In the genomic region with DNA sequence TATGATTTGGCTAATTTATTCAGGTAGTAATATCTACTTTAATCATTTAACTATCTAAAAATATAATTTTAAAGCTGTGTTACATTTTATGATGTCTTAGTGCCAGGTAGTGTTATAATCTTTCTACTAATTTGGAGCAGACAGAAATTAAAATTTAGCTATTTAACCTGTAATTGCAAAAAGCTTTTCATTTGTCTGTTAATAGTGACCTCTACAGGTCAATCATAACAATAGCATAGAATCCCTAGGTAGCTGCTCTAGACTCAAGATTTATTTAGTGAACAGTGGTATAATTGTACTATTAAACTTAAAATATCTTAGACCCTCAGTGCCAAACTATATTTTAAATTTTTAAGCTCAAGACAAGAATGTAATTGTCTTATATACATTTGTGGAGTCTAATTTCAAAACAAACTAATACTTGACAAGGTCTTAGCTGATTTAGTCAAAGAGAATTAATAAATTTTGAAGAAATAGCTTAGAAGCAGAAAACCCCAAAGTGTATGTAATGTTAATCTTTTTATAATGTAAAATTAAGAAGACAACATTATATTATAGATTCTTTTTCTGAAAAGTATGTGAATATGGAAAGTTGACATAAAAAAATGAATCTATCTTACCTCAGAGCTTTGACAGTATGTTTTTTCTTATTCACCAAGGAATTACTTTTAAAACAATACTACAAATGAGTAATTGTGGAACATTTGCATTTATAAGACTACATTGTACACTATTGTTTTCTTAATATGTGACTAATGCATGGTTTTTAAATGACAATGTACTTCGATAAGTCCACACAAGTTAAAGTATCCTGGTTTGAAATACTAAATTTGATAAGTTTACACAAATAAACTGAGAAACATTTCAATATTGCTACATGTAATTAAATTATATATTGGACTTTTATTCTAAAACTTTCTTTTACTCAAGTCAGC, we compare ENCODE assay signal across 10 cellular contexts.
A peak's percentile ranks its signal among the peaks of the same experiment; 100 is the strongest.
DNase-seq lines count a peak whose midpoint lies in the region; ATAC-seq and TF ChIP-seq lines count a peak whose summit lies in the region.
"Had no signal": no experiment of that assay in that cellular context is flagged by ENCODE, and none has a peak within 500 bp of the region (broad histone marks: within the 10 kb centered on the region; RNA-seq: fewer than 3 reads in every experiment).

No MANE protein-coding gene starts in this region.

- no peaks in the 10 kb centered on the region for H3K9me3 ChIP-seq in Panc1 (ENCODE audit: control insufficient read depth, insufficient read depth, low read depth, low read length)
- H3K9me3 ChIP-seq: BLaER1 had no signal

- TF ChIP-seq CTCF in Panc1 (IDR thresholded peaks at IDR 0.05) (peak; percentile 47; the same call in 1 of the 2 replicates), fibroblast of villous mesenchyme (IDR thresholded peaks at IDR 0.05; ENCODE audit: insufficient read depth, low read depth, low read length) (peak; percentile 47), coronary artery (IDR thresholded peaks at IDR 0.05) (no peak)

- H3K27ac ChIP-seq in Panc1 (ENCODE audit: low read length) (peak overlapping the region; percentile 35; the same call in 1 of the 2 replicates), coronary artery (no peak overlapping the region)
- H3K27ac ChIP-seq: BLaER1, skin epidermis had no signal

- no peaks in the 10 kb centered on the region for H3K4me1 ChIP-seq in Panc1 (ENCODE audit: control insufficient read depth, insufficient read depth, low read length)
- H3K4me1 ChIP-seq: BLaER1 had no signal

- no peaks in the 10 kb centered on the region for H3K27me3 ChIP-seq in Panc1 (ENCODE audit: control insufficient read depth, insufficient read depth, low read length)
- H3K27me3 ChIP-seq: BLaER1 had no signal

- H3K4me1 Mint-ChIP-seq in activated naive CD8-positive, alpha-beta T cell treated with anti-CD3 and anti-CD28 coated beads for 36 hours, result no peaks in the 10 kb centered on the region

- no TSS peak for BruUV-seq in Panc1 (replicated peaks; lab: Mats Ljungman, UMichigan)

- ATAC-seq in HG02884 (IDR thresholded peaks at IDR 0.05; ENCODE audit: unreplicated experiment), result peak; percentile 65
- no peak for ATAC-seq in Panc1
- ATAC-seq in HG02970 (IDR thresholded peaks at IDR 0.05; ENCODE audit: low FRiP score, unreplicated experiment), result no peak

- POLR2A ChIA-PET in Panc1 (lab: Charles Lee), result no interaction called here

- H3K27me3 Mint-ChIP-seq in activated naive CD8-positive, alpha-beta T cell treated with anti-CD3 and anti-CD28 coated beads for 36 hours, result no peaks in the 10 kb centered on the region

- H3K27ac Mint-ChIP-seq in activated naive CD8-positive, alpha-beta T cell treated with anti-CD3 and anti-CD28 coated beads for 36 hours, result no peak overlapping the region

- in situ Hi-C loops in Panc1 (cut with HindIII; ENCODE audit: low pct_unique_long_range_greater_than_20kb, low sequenced_read_pairs), result no loop called here

- H3K4me3 ChIP-seq in Panc1 (ENCODE audit: low read depth in 2 of 2, low read length in 2 of 2), result no peak overlapping the region
- no peak overlapping the region for H3K4me3 ChIP-seq in fibroblast of villous mesenchyme (ENCODE audit: low read depth, low read length)
- H3K4me3 ChIP-seq in coronary artery, result no peak overlapping the region
- H3K4me3 ChIP-seq: BLaER1, skin epidermis had no signal

- no peaks in the 10 kb centered on the region for H3K36me3 ChIP-seq in Panc1 (ENCODE audit: control insufficient read depth, insufficient read depth, low read length)
- H3K36me3 ChIP-seq: BLaER1 had no signal

- H3K4me3 Mint-ChIP-seq in activated naive CD8-positive, alpha-beta T cell treated with anti-CD3 and anti-CD28 coated beads for 36 hours, result no peak overlapping the region

- intact Hi-C loops in Panc1 (cut with micrococcal nuclease; ENCODE audit: unreplicated experiment), result loop anchor here (5.0 kb wide), 1 partner anchor 359 kb away; no protein-coding TSS in a partner anchor

- DNase-seq in NCI-H1092 treated with DMSO at 0.1 percent for 48 hours (lab: John Stamatoyannopoulos, UW) (peak; percentile 20), NCI-H1092 (lab: John Stamatoyannopoulos, UW) (no peak), Panc1 (ENCODE audit: low read depth, low spot score) (no peak), fibroblast of villous mesenchyme (ENCODE audit: low read depth) (peak; percentile 21), coronary artery (ENCODE audit: low spot score) (no peak)
- DNase-seq in activated naive CD8-positive, alpha-beta T cell treated with anti-CD3 and anti-CD28 coated beads for 36 hours, result no peak

- CTCF ChIA-PET in Panc1 (lab: Charles Lee), result interaction anchor here (1.3 kb wide), 1 partner anchor 355 kb away, joined by 15 read pairs; no protein-coding TSS in a partner anchor

- H3K36me3 Mint-ChIP-seq in activated naive CD8-positive, alpha-beta T cell treated with anti-CD3 and anti-CD28 coated beads for 36 hours, result no peaks in the 10 kb centered on the region

- no peaks in the 10 kb centered on the region for H3K9me3 Mint-ChIP-seq in activated naive CD8-positive, alpha-beta T cell treated with anti-CD3 and anti-CD28 coated beads for 36 hours

Comparison
In these comparisons a context has a peak if more than half of its experiments do, and no peak if none do; other contexts are left out.
1. DNase-seq: peak in NCI-H1092 treated with DMSO at 0.1 percent for 48 hours (single experiment) and fibroblast of villous mesenchyme (single experiment); none in NCI-H1092 (single experiment), Panc1 (single experiment), activated naive CD8-positive, alpha-beta T cell treated with anti-CD3 and anti-CD28 coated beads for 36 hours (single experiment) and coronary artery (single experiment).